In genomic region chr18:2657043-2657512, GRCh38 we compare ENCODE assay signal across 8 cellular contexts. TPM values are rescaled to one million over a fixed set of nuclear protein-coding genes. Genes with fewer than 3 reads are reported as not detected.
DNase-seq lines count a peak whose midpoint lies in the region; ATAC-seq and TF ChIP-seq lines count a peak whose summit lies in the region.

No MANE protein-coding gene starts in this region.

- H3K79me2 ChIP-seq in MM.1S (ENCODE audit: low read length), result peaks cover 60% of the 10 kb centered on the region
- H3K79me2 ChIP-seq in neural cell (replicated peaks; ENCODE audit: insufficient read depth, low read length), result peaks cover 45% of the 10 kb centered on the region

- peaks cover 45% of the 10 kb centered on the region for H3K4me1 Mint-ChIP-seq in CD8-positive, alpha-beta T cell (ENCODE audit: low read depth)

- H2AFZ ChIP-seq in MM.1S (ENCODE audit: low read length) (no peak overlapping the region), neural cell (ENCODE audit: low read depth, low read length) (peak overlapping the region; percentile 45)

- no peaks in the 10 kb centered on the region for H3K9me2 ChIP-seq in MM.1S (replicated peaks; ENCODE audit: insufficient read depth, low read length)
- H3K9me2 ChIP-seq in neural cell (ENCODE audit: insufficient read depth, low read length), result no peaks in the 10 kb centered on the region

- TF ChIP-seq RAD21 in neural cell (conservative IDR thresholded peaks at IDR 0.05), result no peak

- peak overlapping the region; percentile 100 for H3K27ac ChIP-seq in CD8-positive, alpha-beta T cell (ENCODE audit: low read depth, low read length)
- peak overlapping the region; percentile 88; the same call in 1 of the 2 replicates for H3K27ac ChIP-seq in MM.1S (ENCODE audit: low read length)
- H3K27ac ChIP-seq in neural cell (ENCODE audit: low read length), result peak overlapping the region; percentile 91

- H3K9ac ChIP-seq in MM.1S (ENCODE audit: low read length) (peak overlapping the region; percentile 91), neural cell (ENCODE audit: low read length) (peak overlapping the region; percentile 89)

- no peaks in the 10 kb centered on the region for H3K36me3 ChIP-seq in CD8-positive, alpha-beta T cell (ENCODE audit: insufficient read depth, low read length)
- H3K36me3 ChIP-seq in MM.1S (replicated peaks; ENCODE audit: insufficient read depth, low read length) (no peaks in the 10 kb centered on the region; the same call in 1 of the 2 replicates), neural cell (ENCODE audit: insufficient read depth, low read length) (no peaks in the 10 kb centered on the region)

- peak overlapping the region; percentile 98 for H3K27ac Mint-ChIP-seq in CD8-positive, alpha-beta T cell

- no peak for TF ChIP-seq CTCF in CD8-positive, alpha-beta T cell (IDR thresholded peaks at IDR 0.05)
- TF ChIP-seq CTCF in MM.1S (IDR thresholded peaks at IDR 0.05; ENCODE audit: low read length), result no peak
- no peak for TF ChIP-seq CTCF in neural cell (IDR thresholded peaks at IDR 0.05; ENCODE audit: poor library complexity, severe bottlenecking)

- DNase-seq in CD8-positive, alpha-beta T cell, result no peak
- DNase-seq in MM.1S, result no peak
- DNase-seq in dermis blood vessel endothelial cell, result peak; percentile 23
- no peak for DNase-seq in NCI-H187 treated with DMSO at 0.1 percent for 48 hours (lab: John Stamatoyannopoulos, UW)

- H3K4me2 ChIP-seq in MM.1S (ENCODE audit: low read depth, low read length) (peak overlapping the region; percentile 77), neural cell (ENCODE audit: low read length) (peak overlapping the region; percentile 74)

- no peak for ATAC-seq in CD8-positive, alpha-beta T cell
- no peak for ATAC-seq in GM19324 (IDR thresholded peaks at IDR 0.05; ENCODE audit: low FRiP score, unreplicated experiment)
- ATAC-seq in HG02852 (IDR thresholded peaks at IDR 0.05; ENCODE audit: unreplicated experiment), result no peak
- ATAC-seq in HG03354 (IDR thresholded peaks at IDR 0.05; ENCODE audit: poor library complexity, severe bottlenecking, unreplicated experiment), result no peak

- H3F3A ChIP-seq in MM.1S (ENCODE audit: insufficient read depth, low read length), result peaks cover 10% of the 10 kb centered on the region
- H3F3A ChIP-seq in neural cell (ENCODE audit: insufficient read depth, low read length, poor library complexity, severe bottlenecking), result no peaks in the 10 kb centered on the region

- no peaks in the 10 kb centered on the region for H3K27me3 Mint-ChIP-seq in CD8-positive, alpha-beta T cell (ENCODE audit: low read depth)

- H3K9me3 ChIP-seq in CD8-positive, alpha-beta T cell (ENCODE audit: low read length), result no peaks in the 10 kb centered on the region
- no peaks in the 10 kb centered on the region for H3K9me3 ChIP-seq in MM.1S (replicated peaks; ENCODE audit: insufficient read depth, low read length)
- H3K9me3 ChIP-seq in neural cell (ENCODE audit: low read length), result no peaks in the 10 kb centered on the region

- H4K20me1 ChIP-seq in MM.1S (ENCODE audit: insufficient read depth, low read length) (peaks cover 15% of the 10 kb centered on the region; the same call in 1 of the 2 replicates), neural cell (ENCODE audit: insufficient read depth) (no peaks in the 10 kb centered on the region)

- peaks cover 26% of the 10 kb centered on the region for H3K4me1 ChIP-seq in CD8-positive, alpha-beta T cell (ENCODE audit: insufficient read depth, low read length)
- H3K4me1 ChIP-seq in MM.1S (ENCODE audit: low read length), result peaks cover 11% of the 10 kb centered on the region; the same call in 1 of the 2 replicates

- H3K36me3 Mint-ChIP-seq in CD8-positive, alpha-beta T cell, result peaks cover 34% of the 10 kb centered on the region

- no peak for TF ChIP-seq EP300 in neural cell (conservative IDR thresholded peaks at IDR 0.05; ENCODE audit: poor library complexity, severe bottlenecking)

- POLR2A ChIA-PET in CD8-positive, alpha-beta T cell (lab: Charles Lee), result interaction anchor here (0.9 to 8.4 kb wide), 17 partner anchors 9 to 300 kb away, joined by 3 to 232 read pairs (median 12); partner anchors contain the start of genes METTL4 and NDC80

- H3K27me3 ChIP-seq in CD8-positive, alpha-beta T cell (ENCODE audit: insufficient read depth, low read length), result no peaks in the 10 kb centered on the region
- H3K27me3 ChIP-seq in MM.1S (replicated peaks; ENCODE audit: insufficient read depth, low read length) (no peaks in the 10 kb centered on the region), neural cell (ENCODE audit: insufficient read depth, low read depth, low read length) (no peaks in the 10 kb centered on the region)

- H3K4me3 ChIP-seq in CD8-positive, alpha-beta T cell (ENCODE audit: low read depth, low read length), result peak overlapping the region; percentile 96
- H3K4me3 ChIP-seq in MM.1S (ENCODE audit: low read length) (peak overlapping the region; percentile 86), neural cell (ENCODE audit: low read length) (peak overlapping the region; percentile 96)

- intact Hi-C loops in CD8-positive, alpha-beta T cell (cut with DNase I, micrococcal nuclease), result loop anchor here (5.0 to 10.0 kb wide), 7 partner anchors 40 to 1845 kb away; partner anchors contain the start of genes MYL12A (in 2 of the 2), TGIF1 (in 2 of the 2), MYL12B (in 1 of the 2) and YES1 (in 1 of the 2)

- no peaks in the 10 kb centered on the region for H3K9me3 Mint-ChIP-seq in CD8-positive, alpha-beta T cell

- H3K4me3 Mint-ChIP-seq in CD8-positive, alpha-beta T cell, result peak overlapping the region; percentile 88

- CTCF ChIA-PET in CD8-positive, alpha-beta T cell (lab: Charles Lee), result interaction anchor here (1.4 to 2.3 kb wide), 4 partner anchors 12 to 68 kb away, joined by 3 to 20 read pairs (median 6); no protein-coding TSS in a partner anchor

TF ChIP-seq in neural cell, 6 proteins besides CTCF, POLR2A, EP300 and RAD21:
- TF ChIP-seq EZH2 (IDR thresholded peaks at IDR 0.05; ENCODE audit: borderline replicate concordance, insufficient read depth, low read length, poor library complexity, severe bottlenecking), result no peak

RNA-seq across cellular contexts. Expression of gene SMCHD1, which starts 1.6 kb away (rescaled TPM):
- 100 to 1,000 TPM; 305 to 306 TPM for total RNA-seq in CD8-positive, alpha-beta T cell
- total RNA-seq in dermis blood vessel endothelial cell, result 58.5 and 75.2 TPM in 2 replicates
- polyA plus RNA-seq in neural cell, result 48.8 and 49.4 TPM in 2 replicates
- 189 and 210 TPM in 2 replicates for polyA minus RNA-seq in neural cell
